ENCODE assay signal across 10 cellular contexts in the genomic region with DNA sequence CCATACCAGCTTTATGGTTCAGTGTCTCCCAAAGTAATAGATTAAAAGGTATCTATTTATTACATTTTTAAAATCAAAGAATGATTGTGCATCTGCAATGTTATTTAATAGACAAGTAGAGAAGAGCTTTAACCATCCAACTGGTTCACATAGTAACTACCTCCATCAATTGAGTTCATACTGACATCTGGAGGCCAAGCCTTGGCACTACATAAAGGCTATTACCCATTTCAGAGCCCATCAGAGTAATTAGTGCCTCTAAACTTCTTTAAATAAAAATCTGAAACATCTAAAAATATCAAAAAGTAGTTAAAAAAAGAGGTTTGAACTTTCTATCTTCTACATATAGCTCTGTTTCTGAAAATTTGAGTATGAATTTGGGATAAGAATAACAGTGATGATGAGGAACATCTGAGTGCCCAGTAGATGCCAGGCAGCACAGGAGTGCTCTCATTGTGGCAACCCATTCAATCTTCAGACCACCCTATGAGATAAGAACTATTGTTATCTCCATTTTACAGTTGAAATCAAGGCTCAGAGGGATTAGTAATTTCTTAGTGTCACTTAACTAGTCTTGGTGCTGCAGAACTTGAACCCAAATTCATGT.
A peak's percentile ranks its signal among the peaks of the same experiment; 100 is the strongest.
DNase-seq lines count a peak whose midpoint lies in the region; ATAC-seq, FAIRE-seq and TF ChIP-seq lines count a peak whose summit lies in the region.
"Had no signal": no experiment of that assay in that cellular context is flagged by ENCODE, and none has a peak within 500 bp of the region (broad histone marks: within the 10 kb centered on the region; RNA-seq: fewer than 3 reads in every experiment).

No MANE protein-coding gene starts in this region.

- H3K36me3 ChIP-seq in heart right ventricle: no peaks in the 10 kb centered on the region
- H3K36me3 ChIP-seq: neutrophil had no signal

- H3K4me1 ChIP-seq in heart right ventricle: no peaks in the 10 kb centered on the region

- H3K27me3 ChIP-seq in heart right ventricle: peaks cover 0 to 9% (median 0%) of the 10 kb centered on the region in 7 donors
- H3K27me3 ChIP-seq: neutrophil had no signal

- peaks cover 5% of the 10 kb centered on the region for H3K27me3 Mint-ChIP-seq in activated CD8-positive, alpha-beta memory T cell treated with anti-CD3 and anti-CD28 coated beads, Interleukin-2, amount 10 ng/mL, durations not matched to agents 7 days and 5 days

- no peak overlapping the region for H3K4me3 Mint-ChIP-seq in activated CD8-positive, alpha-beta memory T cell treated with anti-CD3 and anti-CD28 coated beads, Interleukin-2, amount 10 ng/mL, durations not matched to agents 7 days and 5 days
- H3K4me3 Mint-ChIP-seq: IgD-negative memory B cell had no signal

- peaks cover 0 to 8% of the 10 kb centered on the region in 2 donors for H3K9me3 Mint-ChIP-seq in activated naive CD4-positive, alpha-beta T cell treated with anti-CD3 and anti-CD28 coated beads, Interleukin-2, amount 50 U/mL, for 72 hours
- peaks cover 5% of the 10 kb centered on the region for H3K9me3 Mint-ChIP-seq in activated CD8-positive, alpha-beta memory T cell treated with anti-CD3 and anti-CD28 coated beads, Interleukin-2, amount 10 ng/mL, durations not matched to agents 7 days and 5 days (ENCODE audit: low read depth)

- peak; percentile 50 to 87 (median 75) for TF ChIP-seq CTCF in heart right ventricle (IDR thresholded peaks at IDR 0.05)

- H3K4me1 Mint-ChIP-seq in activated CD8-positive, alpha-beta memory T cell treated with anti-CD3 and anti-CD28 coated beads, Interleukin-2, amount 10 ng/mL, durations not matched to agents 7 days and 5 days: no peaks in the 10 kb centered on the region
- H3K4me1 Mint-ChIP-seq: IgD-negative memory B cell had no signal

- CTCF ChIA-PET in activated CD8-positive, alpha-beta memory T cell treated with anti-CD3 and anti-CD28 coated beads, Interleukin-2, amount 10 ng/mL, durations not matched to agents 7 days and 5 days (lab: Charles Lee): interaction anchor here (1.1 to 1.2 kb wide), 2 partner anchors 11 to 554 kb away, joined by 4 to 5 read pairs; no protein-coding TSS in a partner anchor

- peak; percentile 63 for FAIRE-seq in GM12892 (lab: Jason Lieb, UNC)

- no peak for TF ChIP-seq POLR2A in GM12892 (IDR thresholded peaks at IDR 0.05; ENCODE audit: low read depth, low read length)

- ATAC-seq in HG03066 (IDR thresholded peaks at IDR 0.05; ENCODE audit: low read depth, unreplicated experiment) (peak; percentile 63), heart right ventricle (peak in 5 of 8 donors; percentile 38 to 81 (median 74))
- peak; percentile 58 to 68 for ATAC-seq in activated naive CD4-positive, alpha-beta T cell treated with anti-CD3 and anti-CD28 coated beads, Interleukin-2, amount 50 U/mL, for 72 hours
- ATAC-seq in activated CD8-positive, alpha-beta memory T cell treated with anti-CD3 and anti-CD28 coated beads, Interleukin-2, amount 10 ng/mL, durations not matched to agents 7 days and 5 days: no peak

- DNase-seq in AML-193 (lab: John Stamatoyannopoulos, UW) (peak; percentile 42 to 45), GM12892 (ENCODE audit: insufficient read length) (no peak), NCI-H2227 treated with DMSO at 0.1 percent for 48 hours (lab: John Stamatoyannopoulos, UW) (peak; percentile 58), heart right ventricle (peak in 1 of 2 donors; percentile 13), skeletal muscle cell (ENCODE audit: low read depth) (peak; percentile 11)
- DNase-seq in activated naive CD4-positive, alpha-beta T cell treated with anti-CD3 and anti-CD28 coated beads, Interleukin-2, amount 50 U/mL, for 72 hours (ENCODE audit: low spot score in 2 of 2): peak in 1 of 2 donors; percentile 13
- DNase-seq in activated CD8-positive, alpha-beta memory T cell treated with anti-CD3 and anti-CD28 coated beads, Interleukin-2, amount 10 ng/mL, durations not matched to agents 7 days and 5 days: no peak

- no peak overlapping the region for H3K27ac ChIP-seq in heart right ventricle
- H3K27ac ChIP-seq: neutrophil had no signal

- H3K4me3 ChIP-seq in heart right ventricle: no peak overlapping the region
- H3K4me3 ChIP-seq in skeletal muscle cell (ENCODE audit: low read depth, low read length): no peak overlapping the region

- H3K36me3 Mint-ChIP-seq in activated naive CD4-positive, alpha-beta T cell treated with anti-CD3 and anti-CD28 coated beads, Interleukin-2, amount 50 U/mL, for 72 hours: no peaks in the 10 kb centered on the region
- no peaks in the 10 kb centered on the region for H3K36me3 Mint-ChIP-seq in activated CD8-positive, alpha-beta memory T cell treated with anti-CD3 and anti-CD28 coated beads, Interleukin-2, amount 10 ng/mL, durations not matched to agents 7 days and 5 days

- intact Hi-C loops in heart right ventricle (cut with DNase I): loop anchor here in 6 of 10 donors (2.0 to 10.0 kb wide), 6 partner anchors 417 to 555 kb away; a partner anchor contains a TSS

- H3K27ac Mint-ChIP-seq in activated naive CD4-positive, alpha-beta T cell treated with anti-CD3 and anti-CD28 coated beads, Interleukin-2, amount 50 U/mL, for 72 hours: no peak overlapping the region
- no peak overlapping the region for H3K27ac Mint-ChIP-seq in activated CD8-positive, alpha-beta memory T cell treated with anti-CD3 and anti-CD28 coated beads, Interleukin-2, amount 10 ng/mL, durations not matched to agents 7 days and 5 days
- H3K27ac Mint-ChIP-seq: IgD-negative memory B cell had no signal

- no peaks in the 10 kb centered on the region for H3K9me3 ChIP-seq in heart right ventricle
- H3K9me3 ChIP-seq: neutrophil had no signal

Comparison
In these comparisons a context has a peak if more than half of its experiments do, and no peak if none do; other contexts are left out.
1. DNase-seq: peak in AML-193 (2 of 2), NCI-H2227 treated with DMSO at 0.1 percent for 48 hours (single experiment) and skeletal muscle cell (single experiment); none in GM12892 (single experiment) and activated CD8-positive, alpha-beta memory T cell treated with anti-CD3 and anti-CD28 coated beads, Interleukin-2, amount 10 ng/mL, durations not matched to agents 7 days and 5 days (single experiment).